In the genomic region with DNA sequence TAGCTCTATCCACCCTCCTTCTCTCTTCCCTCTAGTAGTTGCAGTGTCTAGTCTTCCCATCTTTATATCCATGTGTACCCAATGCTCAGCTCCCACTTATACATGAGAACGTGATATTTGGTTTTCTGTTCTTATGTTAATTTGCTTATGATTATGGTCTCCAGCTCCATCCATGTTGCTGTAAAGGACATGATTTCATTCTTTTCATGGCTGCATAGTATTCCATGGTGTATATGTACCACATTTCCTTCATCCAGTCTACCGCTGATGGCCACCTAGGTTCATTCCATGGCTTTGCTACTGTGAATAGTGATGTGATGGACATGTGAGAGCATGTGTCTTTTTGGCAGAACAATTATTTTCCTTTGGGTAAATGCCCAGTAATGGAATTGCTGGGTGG, we compare ENCODE assay signal across 23 cellular contexts. TPM values are rescaled to one million over a fixed set of nuclear protein-coding genes. Genes with fewer than 3 reads are reported as not detected.
DNase-seq lines count a peak whose midpoint lies in the region; ATAC-seq, FAIRE-seq and TF ChIP-seq lines count a peak whose summit lies in the region.
"Had no signal": no experiment of that assay in that cellular context is flagged by ENCODE, and none has a peak within 500 bp of the region (broad histone marks: within the 10 kb centered on the region; RNA-seq: fewer than 3 reads in every experiment).

No MANE protein-coding gene starts in this region.

- H4K20me1 ChIP-seq in K562 (replicated peaks; ENCODE audit: control insufficient read depth, insufficient read depth, low read length) = no peaks in the 10 kb centered on the region; the same call in 1 of the 2 replicates

- no TSS peak for BruUV-seq in K562 (replicated peaks; lab: Mats Ljungman, UMichigan)

- TF ChIP-seq CTCF in K562 (IDR thresholded peaks at IDR 0.05 in 2 of 3, conservative IDR thresholded peaks at IDR 0.05 in 1 of 3; ENCODE audit: insufficient read depth in 2 of 3, low read depth in 1 of 3, low read length in 3 of 3) (no peak), fibroblast of the aortic adventitia (IDR thresholded peaks at IDR 0.05; ENCODE audit: insufficient read depth, low read length) (no peak), prostate gland (IDR thresholded peaks at IDR 0.05) (no peak)

- TF ChIP-seq POLR2A in GM12891 (IDR thresholded peaks at IDR 0.05; ENCODE audit: low read depth, low read length) = no peak
- TF ChIP-seq POLR2A in K562 (conservative IDR thresholded peaks at IDR 0.05) = no peak
- TF ChIP-seq POLR2A in prostate gland (IDR thresholded peaks at IDR 0.05) = no peak

- H3K9me1 ChIP-seq in K562 (ENCODE audit: control insufficient read depth, insufficient read depth, low read length) = no peaks in the 10 kb centered on the region

- CTCF ChIA-PET in K562 (lab: Yijun Ruan, JAX; ENCODE audit: low intra/inter-chr PET ratio) = interaction anchor here (0.6 kb wide), 1 partner anchor 241 kb away, joined by 3 read pairs; no protein-coding TSS in a partner anchor

- no peak for ATAC-seq in K562
- no peak for ATAC-seq in HG03196 (IDR thresholded peaks at IDR 0.05; ENCODE audit: unreplicated experiment)
- ATAC-seq: A549 had no signal

- no peak overlapping the region for H3K9ac ChIP-seq in K562 (ENCODE audit: insufficient read depth in 1 of 2, low read depth in 2 of 2, low read length in 2 of 2)

- H3K9me3 ChIP-seq in K562 (replicated peaks; ENCODE audit: control insufficient read depth, insufficient read depth, low read depth, low read length) = no peaks in the 10 kb centered on the region
- H3K9me3 ChIP-seq in prostate gland = no peaks in the 10 kb centered on the region
- H3K9me3 ChIP-seq: A549, HAP-1 had no signal

- no peak overlapping the region for H3K4me2 ChIP-seq in K562 (ENCODE audit: insufficient read depth, low read length)
- H3K4me2 ChIP-seq: A549 had no signal

- H3K4me1 ChIP-seq in K562 (replicated peaks in 1 of 2; ENCODE audit: control insufficient read depth in 2 of 2, insufficient read depth in 2 of 2, low read length in 2 of 2) (no peaks in the 10 kb centered on the region; a peak in 1 of 5 replicates), prostate gland (replicated peaks) (no peaks in the 10 kb centered on the region)
- H3K4me1 ChIP-seq: A549, HAP-1 had no signal

- no peak overlapping the region for H3K27ac ChIP-seq in K562 (ENCODE audit: extremely low read depth, low read depth, low read length)
- no peak overlapping the region for H3K27ac ChIP-seq in prostate gland
- H3K27ac ChIP-seq: A549 had no signal

- H3K36me3 ChIP-seq in K562 (ENCODE audit: control insufficient read depth, insufficient read depth, low read length) (no peaks in the 10 kb centered on the region), prostate gland (no peaks in the 10 kb centered on the region)
- H3K36me3 ChIP-seq: HAP-1 had no signal

- H3K4me3 ChIP-seq in K562 (no peak overlapping the region), fibroblast of the aortic adventitia (ENCODE audit: low read depth, low read length) (no peak overlapping the region), prostate gland (no peak overlapping the region)
- H3K4me3 ChIP-seq: A549, HAP-1 had no signal

- DNase-seq in GM12891 (ENCODE audit: insufficient read length, low spot score) (no peak), K562 (ENCODE audit: extremely low read depth in 1 of 4, low spot score in 3 of 4) (no peak), fibroblast of the aortic adventitia (ENCODE audit: low read depth) (peak; percentile 27), NCI-H1048 (lab: John Stamatoyannopoulos, UW) (no peak), prostate gland (ENCODE audit: low spot score) (no peak)
- DNase-seq: 8988T; ACHN; Calu3; CD4-positive, alpha-beta memory T cell; COR-L47; DMS53; DMS79 treated with DMSO at 0.1 percent for 48 hours; GF-D8; GOT3; HFFc6 had no signal

- H3K27me3 ChIP-seq in K562 (ENCODE audit: control insufficient read depth in 2 of 2, insufficient read depth in 2 of 2, low read length in 2 of 2) (peaks cover 6 to 40% of the 10 kb centered on the region in 2 experiments), prostate gland (replicated peaks; ENCODE audit: insufficient read depth) (no peaks in the 10 kb centered on the region)

- FAIRE-seq in GM12891 (lab: Jason Lieb, UNC) (peak; percentile 16), K562 (lab: Jason Lieb, UNC) (no peak)
- FAIRE-seq: A549, GM12892, H54 had no signal

- in situ Hi-C loops in K562 (cut with MboI) = loop anchor here (25.0 kb wide), 1 partner anchor 140 kb away; no protein-coding TSS in a partner anchor

- H2AFZ ChIP-seq in K562 (ENCODE audit: low read depth, low read length) = no peak overlapping the region

- H3K79me2 ChIP-seq in K562 (ENCODE audit: control insufficient read depth, insufficient read depth, low read length) = no peaks in the 10 kb centered on the region

- TF ChIP-seq RAD21 in K562 (CRISPR knock-in tag; conservative IDR thresholded peaks at IDR 0.05 in 1 of 2, IDR thresholded peaks at IDR 0.05 in 1 of 2) = no peak

- POLR2A ChIA-PET in K562 (lab: Yijun Ruan, JAX) = no interaction called here

- no peak for TF ChIP-seq EP300 in K562 (IDR thresholded peaks at IDR 0.05; ENCODE audit: low read length)

- 7% methylated on average over 2 of the region's 2 CpGs for WGBS in K562 (ENCODE audit: insufficient coverage, low coverage, missing lambda C conversion rate)
- 97% methylated on average over 2 of the region's 2 CpGs for WGBS in prostate gland

- intact Hi-C loops in K562 (cut with micrococcal nuclease) (no loop called here), prostate gland (cut with DNase I) (no loop called here)

TF ChIP-seq in GM12891, 5 proteins besides CTCF, POLR2A, EP300 and RAD21:
- TF ChIP-seq TAF1 (IDR thresholded peaks at IDR 0.05; ENCODE audit: low read depth, low read length) (no peak), SPI1 (IDR thresholded peaks at IDR 0.05; ENCODE audit: low read depth, low read length) (no peak), PAX5 (IDR thresholded peaks at IDR 0.05; ENCODE audit: insufficient read depth, low read length, severe bottlenecking) (no peak), POU2F2 (IDR thresholded peaks at IDR 0.05; ENCODE audit: low read depth, low read length) (no peak), POLR2AphosphoS5 (IDR thresholded peaks at IDR 0.05; ENCODE audit: low read depth, low read length) (no peak)

TF ChIP-seq in K562, 482 proteins besides CTCF, POLR2A, EP300 and RAD21:
- TF ChIP-seq MYNN (IDR thresholded peaks at IDR 0.05) (no peak), MYNN (CRISPR knock-in tag; IDR thresholded peaks at IDR 0.05) (no peak), RBM25 (IDR thresholded peaks at IDR 0.05; ENCODE audit: low read depth, low read length, severe bottlenecking) (peak; percentile 36), ZNF146 (CRISPR knock-in tag; IDR thresholded peaks at IDR 0.05; ENCODE audit: unreplicated experiment) (peak; percentile 95), KLF16 (IDR thresholded peaks at IDR 0.05) (no peak)

RNA-seq across cellular contexts. Expression of a gene that starts 6.5 kb away (rescaled TPM):
- not detected for polyA plus RNA-seq in GM12891 (2012; ENCODE audit: low read depth, missing spikeins)
- 2.5 TPM in 1 of 2 replicates, not detected in the other for total RNA-seq in K562 (2011; cell fraction: chromatin; rRNA removed; ENCODE audit: low replicate concordance)
- total RNA-seq in K562 (2011; cell fraction: nucleolus; rRNA removed) = 4.6 and 6.2 TPM in 2 replicates
- total RNA-seq in K562 (2011; cell fraction: nucleoplasm; rRNA removed) = 3.5 and 4.8 TPM in 2 replicates
- total RNA-seq in K562 (2014; rRNA removed) (1.1 and 1.7 TPM in 2 replicates), K562 (2014; rRNA removed; fragmentation: Illumina TruSeq; extraction: Trizol) (2.4 and 2.5 TPM in 2 replicates), K562 (2015; rRNA removed; fragmentation: Illumina TruSeq; extraction: Trizol) (1.3 and 2.4 TPM in 2 replicates), K562 (2021) (23.9 and 30.1 TPM in 2 replicates), fibroblast of the aortic adventitia (ENCODE audit: low replicate concordance) (not detected in 2 replicates), prostate gland (not detected)
- polyA plus RNA-seq in K562 (2011; rRNA removed) (3.8 and 6.4 TPM in 2 replicates), K562 (2014; fragmentation: Illumina TruSeq; extraction: Trizol) (4.7 and 6.2 TPM in 2 replicates), K562 (2014; fragmentation: Nextera tagmentation; extraction: Ambion mirVana) (10 to 100 TPM in 1 of 2 experiments, 1 to 10 TPM in 1; 9.5 to 16.4 TPM), K562 (2014; rRNA removed) (1.4 and 1.6 TPM in 2 replicates)
- 9.3 and 14.7 TPM in 2 replicates for polyA plus RNA-seq in K562 (2011; cell fraction: cytosol; rRNA removed)
- 4.3 and 5.0 TPM in 2 replicates for polyA plus RNA-seq in K562 (2011; cell fraction: nucleus; rRNA removed)
- 6.6 and 43.8 TPM in 2 replicates for polyA plus RNA-seq in K562 (2012)
- 2.8 and 3.7 TPM in 2 replicates for polyA minus RNA-seq in K562 (2011; rRNA and poly(A)+ RNA removed)
- 4.5 and 5.4 TPM in 2 replicates for polyA minus RNA-seq in K562 (2011; cell fraction: cytosol; rRNA and poly(A)+ RNA removed)
- polyA minus RNA-seq in K562 (2011; cell fraction: nucleus; rRNA and poly(A)+ RNA removed) = 0.67 and 1.4 TPM in 2 replicates
- total RNA-seq: CD4-positive, alpha-beta memory T cell; Daoy; G401; HFFc6 had no signal
- polyA plus RNA-seq: A549; BJ; CD4-positive, alpha-beta memory T cell had no signal

RNA-seq across cellular contexts. Expression of a gene that starts 28.0 kb away (rescaled TPM):
- polyA plus RNA-seq in GM12891 (2012; ENCODE audit: low read depth, missing spikeins) = not detected
- total RNA-seq in K562 (2011; cell fraction: chromatin; rRNA removed; ENCODE audit: low replicate concordance) = not detected in 2 replicates
- total RNA-seq in K562 (2011; cell fraction: nucleolus; rRNA removed) = not detected in 2 replicates
- total RNA-seq in K562 (2011; cell fraction: nucleoplasm; rRNA removed) = not detected in 2 replicates
- total RNA-seq in K562 (2014; rRNA removed) (not detected in 2 replicates), K562 (2014; rRNA removed; fragmentation: Illumina TruSeq; extraction: Trizol) (not detected in 2 replicates), K562 (2015; rRNA removed; fragmentation: Illumina TruSeq; extraction: Trizol) (not detected in 2 replicates), K562 (2021) (6.6 and 8.8 TPM in 2 replicates), fibroblast of the aortic adventitia (ENCODE audit: low replicate concordance) (not detected in 2 replicates), prostate gland (not detected)
- polyA plus RNA-seq in K562 (2011; rRNA removed) (not detected in 2 replicates), K562 (2014; fragmentation: Illumina TruSeq; extraction: Trizol) (not detected in 2 replicates), K562 (2014; fragmentation: Nextera tagmentation; extraction: Ambion mirVana) (under 1 TPM; 0.07 to 0.20 TPM), K562 (2014; rRNA removed) (not detected in 2 replicates)
- not detected in 2 replicates for polyA plus RNA-seq in K562 (2011; cell fraction: cytosol; rRNA removed)
- polyA plus RNA-seq in K562 (2011; cell fraction: nucleus; rRNA removed) = 0.27 TPM in 1 of 2 replicates, not detected in the other
- polyA plus RNA-seq in K562 (2012) = 0.86 TPM in 1 of 2 replicates, not detected in the other
- polyA minus RNA-seq in K562 (2011; rRNA and poly(A)+ RNA removed) = not detected in 2 replicates
- not detected in 2 replicates for polyA minus RNA-seq in K562 (2011; cell fraction: cytosol; rRNA and poly(A)+ RNA removed)
- not detected in 2 replicates for polyA minus RNA-seq in K562 (2011; cell fraction: nucleus; rRNA and poly(A)+ RNA removed)
- total RNA-seq: Daoy, G401, HFFc6 had no signal
- polyA plus RNA-seq: A549; BJ; CD4-positive, alpha-beta memory T cell had no signal
